ENCODE assay signal across 12 cellular contexts in the genomic region with DNA sequence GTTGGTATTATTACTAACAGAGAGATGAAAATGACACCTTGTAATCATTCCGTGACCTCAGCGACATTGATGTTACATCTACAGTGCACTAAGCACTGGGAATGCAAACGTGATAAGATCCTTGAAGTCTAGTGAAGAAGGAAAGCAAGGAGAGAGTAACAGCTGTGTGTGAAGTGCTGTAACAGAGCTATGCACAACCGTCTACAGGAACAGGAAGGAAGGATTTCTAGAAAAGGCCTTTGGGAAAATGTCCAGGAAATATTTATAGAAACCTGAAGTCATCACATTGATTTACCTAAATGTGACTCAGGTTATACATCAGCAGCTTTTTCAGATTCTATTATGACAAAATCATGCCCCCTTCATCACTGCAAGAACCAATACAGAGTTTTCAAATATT.
A peak's percentile ranks its signal among the peaks of the same experiment; 100 is the strongest.
DNase-seq lines count a peak whose midpoint lies in the region; ATAC-seq and TF ChIP-seq lines count a peak whose summit lies in the region.
"Had no signal": no experiment of that assay in that cellular context is flagged by ENCODE, and none has a peak within 500 bp of the region (broad histone marks: within the 10 kb centered on the region; RNA-seq: fewer than 3 reads in every experiment).

No MANE protein-coding gene starts in this region.

- CTCF ChIA-PET in activated CD4-positive, alpha-beta T cell treated with anti-CD3 and anti-CD28 coated beads for 36 hours (lab: Charles Lee) = interaction anchor here (0.6 to 3.0 kb wide), 7 partner anchors 10 to 351 kb away, joined by 3 to 15 read pairs (median 4); no protein-coding TSS in a partner anchor
- CTCF ChIA-PET in activated CD4-positive, alpha-beta T cell treated with anti-CD3 and anti-CD28 coated beads, Interleukin-2, amount 10 ng/mL, durations not matched to agents 7 days and 5 days (lab: Charles Lee) = interaction anchor here (0.8 to 1.4 kb wide), 3 partner anchors 14 to 37 kb away, joined by 3 to 4 read pairs (median 3); no protein-coding TSS in a partner anchor

- peaks cover 45% of the 10 kb centered on the region for H3K36me3 Mint-ChIP-seq in activated CD4-positive, alpha-beta T cell treated with anti-CD3 and anti-CD28 coated beads for 36 hours (ENCODE audit: low read depth)
- H3K36me3 Mint-ChIP-seq in activated CD4-positive, alpha-beta T cell treated with anti-CD3 and anti-CD28 coated beads, Interleukin-2, amount 10 ng/mL, durations not matched to agents 7 days and 5 days (ENCODE audit: low read depth) = peaks cover 9% of the 10 kb centered on the region

- H3K27me3 Mint-ChIP-seq in activated CD4-positive, alpha-beta T cell treated with anti-CD3 and anti-CD28 coated beads for 36 hours = no peaks in the 10 kb centered on the region
- no peaks in the 10 kb centered on the region for H3K27me3 Mint-ChIP-seq in activated CD4-positive, alpha-beta T cell treated with anti-CD3 and anti-CD28 coated beads, Interleukin-2, amount 10 ng/mL, durations not matched to agents 7 days and 5 days

- ATAC-seq in activated CD4-positive, alpha-beta T cell treated with anti-CD3 and anti-CD28 coated beads for 36 hours = peak; percentile 47
- ATAC-seq in HG03196 (IDR thresholded peaks at IDR 0.05; ENCODE audit: unreplicated experiment) = no peak

- H3K4me3 ChIP-seq in choroid plexus epithelial cell (ENCODE audit: low read depth, low read length) = no peak overlapping the region
- no peak overlapping the region for H3K4me3 ChIP-seq in skeletal muscle cell (ENCODE audit: low read depth, low read length)
- H3K4me3 ChIP-seq: right lobe of liver had no signal

- no peak for TF ChIP-seq CTCF in choroid plexus epithelial cell (conservative IDR thresholded peaks at IDR 0.05; ENCODE audit: low read depth, low read length)

- POLR2A ChIA-PET in activated CD4-positive, alpha-beta T cell treated with anti-CD3 and anti-CD28 coated beads for 36 hours (lab: Charles Lee) = no interaction called here
- POLR2A ChIA-PET in activated CD4-positive, alpha-beta T cell treated with anti-CD3 and anti-CD28 coated beads, Interleukin-2, amount 10 ng/mL, durations not matched to agents 7 days and 5 days (lab: Charles Lee) = no interaction called here

- no peak overlapping the region for H3K4me3 Mint-ChIP-seq in activated CD4-positive, alpha-beta T cell treated with anti-CD3 and anti-CD28 coated beads for 36 hours
- H3K4me3 Mint-ChIP-seq in activated CD4-positive, alpha-beta T cell treated with anti-CD3 and anti-CD28 coated beads, Interleukin-2, amount 10 ng/mL, durations not matched to agents 7 days and 5 days = no peak overlapping the region

- peaks cover 74% of the 10 kb centered on the region for H3K4me1 Mint-ChIP-seq in activated CD4-positive, alpha-beta T cell treated with anti-CD3 and anti-CD28 coated beads for 36 hours
- H3K4me1 Mint-ChIP-seq in activated CD4-positive, alpha-beta T cell treated with anti-CD3 and anti-CD28 coated beads, Interleukin-2, amount 10 ng/mL, durations not matched to agents 7 days and 5 days = peaks cover 45% of the 10 kb centered on the region

- DNase-seq in activated CD4-positive, alpha-beta T cell treated with anti-CD3 and anti-CD28 coated beads for 36 hours = no peak
- DNase-seq in activated CD4-positive, alpha-beta T cell treated with anti-CD3 and anti-CD28 coated beads, Interleukin-2, amount 10 ng/mL, durations not matched to agents 7 days and 5 days = no peak
- DNase-seq in NCI-H226 (peak; percentile 65), choroid plexus epithelial cell (ENCODE audit: low read depth) (peak; percentile 66), skeletal muscle cell (ENCODE audit: low read depth) (peak; percentile 25), cerebellar cortex (ENCODE audit: low spot score) (no peak), NCI-H1048 (lab: John Stamatoyannopoulos, UW) (no peak)
- DNase-seq: anterior cingulate cortex, NCI-H146, right lobe of liver, T-helper 1 cell had no signal

- peaks cover 24% of the 10 kb centered on the region for H3K9me3 Mint-ChIP-seq in activated CD4-positive, alpha-beta T cell treated with anti-CD3 and anti-CD28 coated beads for 36 hours (ENCODE audit: low read depth)
- peaks cover 24% of the 10 kb centered on the region for H3K9me3 Mint-ChIP-seq in activated CD4-positive, alpha-beta T cell treated with anti-CD3 and anti-CD28 coated beads, Interleukin-2, amount 10 ng/mL, durations not matched to agents 7 days and 5 days

- peak overlapping the region; percentile 88 for H3K27ac Mint-ChIP-seq in activated CD4-positive, alpha-beta T cell treated with anti-CD3 and anti-CD28 coated beads for 36 hours
- H3K27ac Mint-ChIP-seq in activated CD4-positive, alpha-beta T cell treated with anti-CD3 and anti-CD28 coated beads, Interleukin-2, amount 10 ng/mL, durations not matched to agents 7 days and 5 days = no peak overlapping the region

- intact Hi-C loops in activated CD4-positive, alpha-beta T cell treated with anti-CD3 and anti-CD28 coated beads for 36 hours (cut with DNase I, micrococcal nuclease) = no loop called here

Comparison
In these comparisons a context has a peak if more than half of its experiments do, and no peak if none do; other contexts are left out.
1. DNase-seq: peak in NCI-H226 (single experiment), choroid plexus epithelial cell (single experiment) and skeletal muscle cell (single experiment); none in activated CD4-positive, alpha-beta T cell treated with anti-CD3 and anti-CD28 coated beads for 36 hours (single experiment), activated CD4-positive, alpha-beta T cell treated with anti-CD3 and anti-CD28 coated beads, Interleukin-2, amount 10 ng/mL, durations not matched to agents 7 days and 5 days (single experiment), cerebellar cortex (single experiment) and NCI-H1048 (single experiment).